ENCODE assay signal across 8 cellular contexts in the genomic region with DNA sequence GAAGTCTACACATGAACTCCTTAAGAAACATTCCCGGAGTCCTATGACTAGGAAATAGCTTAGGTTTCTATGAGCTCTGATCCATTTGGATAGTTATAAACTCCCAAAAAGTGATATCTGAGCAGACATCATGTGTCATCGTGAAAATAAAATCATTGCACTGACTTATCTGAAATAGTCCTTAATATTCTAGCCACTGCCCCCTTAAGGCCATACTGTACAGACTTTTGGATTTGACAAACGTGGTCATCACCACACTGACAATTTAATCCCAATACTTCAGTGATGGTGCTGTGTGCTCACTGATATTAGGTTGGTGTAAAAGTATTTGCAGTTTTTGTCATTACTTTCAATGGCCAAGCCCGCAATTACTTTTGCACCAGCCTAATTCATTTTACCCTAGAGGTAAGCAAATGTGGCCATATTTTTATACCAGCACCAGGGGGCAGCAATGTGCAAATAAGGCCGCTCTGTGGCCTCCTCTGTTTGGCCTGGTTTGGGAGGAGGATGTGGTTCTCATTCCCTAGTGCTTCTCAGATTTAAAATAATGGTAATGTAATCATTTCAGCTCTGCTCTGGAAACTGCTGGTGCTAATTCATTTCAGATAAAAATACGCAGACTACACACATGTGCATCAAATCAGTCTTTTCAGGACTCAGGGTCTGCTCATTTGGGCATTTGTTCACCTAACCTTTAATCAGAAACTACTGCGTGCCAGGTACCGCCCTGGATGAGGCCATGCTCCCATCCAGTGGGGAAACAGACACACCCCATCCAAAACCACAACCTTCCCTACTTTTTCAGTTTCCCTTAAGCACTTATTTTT.
DNase-seq lines count a peak whose midpoint lies in the region; ATAC-seq and TF ChIP-seq lines count a peak whose summit lies in the region.

No MANE protein-coding gene starts in this region.

- peaks cover 30% of the 10 kb centered on the region for H3K4me1 Mint-ChIP-seq in activated T-helper 2 cell treated with anti-CD3 and anti-CD28 coated beads, Interferon-gamma antibody, Interleukin-2, Interleukin-4, amounts not matched to agents 10 μg/mL and 5 μg/mL and 100 μg/mL, durations not matched to agents 14 hours and 24 hours and 36 hours (ENCODE audit: low read depth)
- H3K4me1 Mint-ChIP-seq in osteocyte (ENCODE audit: unreplicated experiment) = peaks cover 37% of the 10 kb centered on the region

- no peaks in the 10 kb centered on the region for H3K9me3 ChIP-seq in tibial artery

- no peak overlapping the region for H3K27ac ChIP-seq in RWPE1
- H3K27ac ChIP-seq in tibial artery = peak overlapping the region; percentile 64 to 68

- CTCF ChIA-PET in RWPE1 (lab: Yijun Ruan, JAX) = no interaction called here

- TF ChIP-seq CTCF in RWPE1 (conservative IDR thresholded peaks at IDR 0.05; ENCODE audit: low read depth) (peak; percentile 64), osteocyte (IDR thresholded peaks at IDR 0.05) (peak; percentile 84), tibial artery (IDR thresholded peaks at IDR 0.05) (peak; percentile 72 to 88)

- peak; percentile 80 for DNase-seq in DMS53 treated with DMSO at 0.1 percent for 48 hours (lab: John Stamatoyannopoulos, UW; ENCODE audit: unreplicated experiment)
- DNase-seq in HuH-7.5 (ENCODE audit: low spot score) = peak; percentile 46
- DNase-seq in RWPE1 (ENCODE audit: low spot score) = peak; percentile 37
- DNase-seq in activated T-helper 2 cell treated with anti-CD3 and anti-CD28 coated beads, Interferon-gamma antibody, Interleukin-2, Interleukin-4, amounts not matched to agents 10 μg/mL and 5 μg/mL and 100 μg/mL, durations not matched to agents 14 hours and 24 hours and 36 hours (ENCODE audit: low spot score) = peak; percentile 61
- DNase-seq in foreskin melanocyte = peak; percentile 74
- peak; percentile 90 for DNase-seq in osteocyte (ENCODE audit: extremely low spot score, unreplicated experiment)
- peak; percentile 90 to 92 for DNase-seq in tibial artery

- peaks cover 2% of the 10 kb centered on the region for H3K27me3 Mint-ChIP-seq in activated T-helper 2 cell treated with anti-CD3 and anti-CD28 coated beads, Interferon-gamma antibody, Interleukin-2, Interleukin-4, amounts not matched to agents 10 μg/mL and 5 μg/mL and 100 μg/mL, durations not matched to agents 14 hours and 24 hours and 36 hours (ENCODE audit: low read depth)
- peaks cover 5% of the 10 kb centered on the region for H3K27me3 Mint-ChIP-seq in osteocyte (ENCODE audit: unreplicated experiment)

- no peak overlapping the region for H3K4me3 Mint-ChIP-seq in activated T-helper 2 cell treated with anti-CD3 and anti-CD28 coated beads, Interferon-gamma antibody, Interleukin-2, Interleukin-4, amounts not matched to agents 10 μg/mL and 5 μg/mL and 100 μg/mL, durations not matched to agents 14 hours and 24 hours and 36 hours (ENCODE audit: low read depth)
- H3K4me3 Mint-ChIP-seq in osteocyte (ENCODE audit: unreplicated experiment) = no peak overlapping the region

- peak; percentile 91 for ATAC-seq in GM21515 (IDR thresholded peaks at IDR 0.05; ENCODE audit: unreplicated experiment)

- no peaks in the 10 kb centered on the region for H3K27me3 ChIP-seq in tibial artery

- H3K4me3 ChIP-seq in tibial artery = no peak overlapping the region

- no peaks in the 10 kb centered on the region for H3K36me3 Mint-ChIP-seq in activated T-helper 2 cell treated with anti-CD3 and anti-CD28 coated beads, Interferon-gamma antibody, Interleukin-2, Interleukin-4, amounts not matched to agents 10 μg/mL and 5 μg/mL and 100 μg/mL, durations not matched to agents 14 hours and 24 hours and 36 hours (ENCODE audit: low read depth)
- no peaks in the 10 kb centered on the region for H3K36me3 Mint-ChIP-seq in osteocyte (ENCODE audit: unreplicated experiment)

- no peaks in the 10 kb centered on the region for H3K9me3 Mint-ChIP-seq in activated T-helper 2 cell treated with anti-CD3 and anti-CD28 coated beads, Interferon-gamma antibody, Interleukin-2, Interleukin-4, amounts not matched to agents 10 μg/mL and 5 μg/mL and 100 μg/mL, durations not matched to agents 14 hours and 24 hours and 36 hours
- H3K9me3 Mint-ChIP-seq in osteocyte (ENCODE audit: unreplicated experiment) = no peaks in the 10 kb centered on the region

- H3K27ac Mint-ChIP-seq in activated T-helper 2 cell treated with anti-CD3 and anti-CD28 coated beads, Interferon-gamma antibody, Interleukin-2, Interleukin-4, amounts not matched to agents 10 μg/mL and 5 μg/mL and 100 μg/mL, durations not matched to agents 14 hours and 24 hours and 36 hours = no peak overlapping the region
- peak overlapping the region; percentile 88 for H3K27ac Mint-ChIP-seq in osteocyte (ENCODE audit: unreplicated experiment)

- no peaks in the 10 kb centered on the region for H3K36me3 ChIP-seq in tibial artery

- H3K4me1 ChIP-seq in tibial artery = peaks cover 0 to 55% (median 33%) of the 10 kb centered on the region in 4 donors

- POLR2A ChIA-PET in RWPE1 (lab: Yijun Ruan, JAX; ENCODE audit: low non-redundant PET) = no interaction called here

- intact Hi-C loops in activated T-helper 2 cell treated with anti-CD3 and anti-CD28 coated beads, Interferon-gamma antibody, Interleukin-2, Interleukin-4, amounts not matched to agents 10 μg/mL and 5 μg/mL and 100 μg/mL, durations not matched to agents 14 hours and 24 hours and 36 hours (cut with micrococcal nuclease) = loop anchor here (1.0 to 10.0 kb wide), 5 partner anchors 146 to 1577 kb away; no protein-coding TSS in a partner anchor
- intact Hi-C loops in tibial artery (cut with DNase I; ENCODE audit: low total_unique reads) = loop anchor here (2.0 kb wide), 1 partner anchor 225 kb away; no protein-coding TSS in a partner anchor

Comparison
In these comparisons a context has a peak if more than half of its experiments do, and no peak if none do; other contexts are left out.
1. DNase-seq: peak in every context shown above with its lines; median percentile 91 in tibial artery; 90 in osteocyte; 80 in DMS53 treated with DMSO at 0.1 percent for 48 hours; 74 in foreskin melanocyte; 61 in activated T-helper 2 cell treated with anti-CD3 and anti-CD28 coated beads, Interferon-gamma antibody, Interleukin-2, Interleukin-4, amounts not matched to agents 10 μg/mL and 5 μg/mL and 100 μg/mL, durations not matched to agents 14 hours and 24 hours and 36 hours; 46 in HuH-7.5; 37 in RWPE1.